ENCODE assay signal across 30 cellular contexts in the genomic region with DNA sequence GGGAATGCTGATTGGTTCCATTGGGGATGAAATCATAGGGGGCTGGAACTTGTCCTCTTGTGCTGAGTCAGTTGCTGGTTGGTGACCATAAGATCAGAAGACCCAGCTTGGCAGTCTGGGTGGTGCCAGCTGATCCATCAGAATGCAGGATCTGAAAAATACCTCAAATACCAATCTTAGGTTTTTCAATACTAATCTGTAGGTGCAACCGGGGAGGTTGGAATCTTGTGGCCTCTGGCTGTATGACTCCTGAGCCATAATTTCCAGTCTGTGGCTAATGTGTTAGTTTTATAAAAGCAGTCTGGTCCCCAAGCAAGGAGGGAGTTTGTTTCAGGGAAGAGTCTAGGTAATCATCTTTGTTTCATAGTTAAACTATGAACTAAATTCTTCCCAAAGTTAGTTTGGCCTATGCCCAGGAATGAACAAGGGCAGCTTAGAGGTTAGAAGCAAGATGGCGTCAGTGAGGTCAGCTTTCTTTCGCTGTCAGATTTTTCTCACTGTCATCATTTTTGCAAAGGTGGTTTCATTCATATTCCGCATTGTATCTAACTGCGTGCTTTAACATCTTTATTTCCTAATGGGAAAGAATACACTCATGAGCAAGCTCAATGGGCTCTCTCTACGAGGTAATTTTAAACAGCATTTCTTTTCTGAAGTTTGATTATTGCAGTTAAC. TPM values are rescaled to one million over a fixed set of nuclear protein-coding genes. Genes with fewer than 3 reads are reported as not detected.
DNase-seq lines count a peak whose midpoint lies in the region; ATAC-seq, FAIRE-seq and TF ChIP-seq lines count a peak whose summit lies in the region.
"Had no signal": no experiment of that assay in that cellular context is flagged by ENCODE, and none has a peak within 500 bp of the region (broad histone marks: within the 10 kb centered on the region; RNA-seq: fewer than 3 reads in every experiment).

No MANE protein-coding gene starts in this region.

- no peak overlapping the region for H3K27ac ChIP-seq in K562 (ENCODE audit: extremely low read depth, low read depth, low read length)
- H3K27ac ChIP-seq: 22Rv1, HL-60, thyroid gland had no signal

- no peak for TF ChIP-seq POLR2A in K562 (conservative IDR thresholded peaks at IDR 0.05)

- H3K79me2 ChIP-seq in K562 (ENCODE audit: control insufficient read depth, insufficient read depth, low read length): no peaks in the 10 kb centered on the region

- H3K36me3 Mint-ChIP-seq in activated CD4-positive, alpha-beta T cell treated with anti-CD3 and anti-CD28 coated beads for 36 hours (ENCODE audit: low read depth): peaks cover 12% of the 10 kb centered on the region

- H3K36me3 ChIP-seq in K562 (ENCODE audit: control insufficient read depth, insufficient read depth, low read length): no peaks in the 10 kb centered on the region
- H3K36me3 ChIP-seq: thyroid gland had no signal

- H3K4me1 Mint-ChIP-seq in activated CD4-positive, alpha-beta T cell treated with anti-CD3 and anti-CD28 coated beads for 36 hours: peaks cover 33% of the 10 kb centered on the region
- peaks cover 17% of the 10 kb centered on the region for H3K4me1 Mint-ChIP-seq in stimulated activated naive CD8-positive, alpha-beta T cell treated with anti-CD3 and anti-CD28 coated beads, Interleukin-15, amount 100 ng/mL, for 72 hours
- H3K4me1 Mint-ChIP-seq: stimulated activated memory B cell treated with anti-CD40 and anti-IgM and Interleukin-4, amounts not matched to agents 10 μg/mL and 1 μg/mL and 100 μg/mL, for 72 hours had no signal

- intact Hi-C loops in activated CD4-positive, alpha-beta T cell treated with anti-CD3 and anti-CD28 coated beads for 36 hours (cut with DNase I, micrococcal nuclease): loop anchor here in 1 of 2 experiments (5.0 kb wide), 1 partner anchor 276 kb away; no protein-coding TSS in a partner anchor
- intact Hi-C loops in K562 (cut with micrococcal nuclease): no loop called here

- no peaks in the 10 kb centered on the region for H4K20me1 ChIP-seq in K562 (replicated peaks; ENCODE audit: control insufficient read depth, insufficient read depth, low read length)

- H3K27me3 Mint-ChIP-seq in activated CD4-positive, alpha-beta T cell treated with anti-CD3 and anti-CD28 coated beads for 36 hours: no peaks in the 10 kb centered on the region
- H3K27me3 Mint-ChIP-seq in stimulated activated naive CD8-positive, alpha-beta T cell treated with anti-CD3 and anti-CD28 coated beads, Interleukin-15, amount 100 ng/mL, for 72 hours: no peaks in the 10 kb centered on the region
- H3K27me3 Mint-ChIP-seq: CD4-positive, alpha-beta memory T cell; central memory CD8-positive, alpha-beta T cell; stimulated activated memory B cell treated with anti-CD40 and anti-IgM and Interleukin-4, amounts not matched to agents 10 μg/mL and 1 μg/mL and 100 μg/mL, for 72 hours had no signal

- H3K4me1 ChIP-seq in K562 (replicated peaks in 1 of 2; ENCODE audit: control insufficient read depth in 2 of 2, insufficient read depth in 2 of 2, low read length in 2 of 2): peaks cover 3 to 6% of the 10 kb centered on the region in 2 experiments; a peak in 2 of 5 replicates

- peak; percentile 46 for ATAC-seq in activated CD4-positive, alpha-beta T cell treated with anti-CD3 and anti-CD28 coated beads for 36 hours
- ATAC-seq in K562: no peak
- ATAC-seq in stimulated activated naive CD8-positive, alpha-beta T cell treated with anti-CD3 and anti-CD28 coated beads, Interleukin-15, amount 100 ng/mL, for 72 hours: peak; percentile 58
- ATAC-seq: HCT116; SK-N-SH treated with all-trans-retinoic acid at 6 μM for 48 hours; stimulated activated memory B cell treated with anti-CD40 and anti-IgM and Interleukin-4, amounts not matched to agents 10 μg/mL and 1 μg/mL and 100 μg/mL, for 72 hours had no signal

- DNase-seq in activated CD4-positive, alpha-beta T cell treated with anti-CD3 and anti-CD28 coated beads for 36 hours: peak; percentile 25
- no peak for DNase-seq in activated CD4-positive, alpha-beta T cell treated with anti-CD3 and anti-CD28 coated beads for 1 hour
- peak; percentile 45 for DNase-seq in stimulated activated CD4-positive, alpha-beta T cell treated with anti-CD3 and anti-CD28 coated beads, Interleukin-15, amount 100 ng/mL, for 24 hours
- no peak for DNase-seq in stimulated activated CD4-positive, alpha-beta T cell treated with anti-CD3 and anti-CD28 coated beads, Interleukin-12 subunit alpha, Interleukin-12 subunit beta, amount 100 ng/mL, for 4 hours
- DNase-seq in K562 (ENCODE audit: extremely low read depth in 1 of 4, low spot score in 3 of 4): no peak
- no peak for DNase-seq in stimulated activated naive CD8-positive, alpha-beta T cell treated with anti-CD3 and anti-CD28 coated beads, Interleukin-15, amount 100 ng/mL, for 72 hours
- no peak for DNase-seq in NCI-H1048 (lab: John Stamatoyannopoulos, UW)
- no peak for DNase-seq in cerebellar nuclear complex (lab: John Stamatoyannopoulos, UW)
- DNase-seq: activated gamma-delta T cell treated with Interleukin-2 at 50 U/mL for 16 hours; CD4-positive, alpha-beta memory T cell; DMS153; islet precursor cell; NCI-H2081; NCI-H345; NCI-H774; posterior cingulate gyrus; T-helper 2 cell had no signal

- no peaks in the 10 kb centered on the region for H3K9me3 Mint-ChIP-seq in activated CD4-positive, alpha-beta T cell treated with anti-CD3 and anti-CD28 coated beads for 36 hours (ENCODE audit: low read depth)
- H3K9me3 Mint-ChIP-seq in stimulated activated naive CD8-positive, alpha-beta T cell treated with anti-CD3 and anti-CD28 coated beads, Interleukin-15, amount 100 ng/mL, for 72 hours: no peaks in the 10 kb centered on the region
- H3K9me3 Mint-ChIP-seq: central memory CD8-positive, alpha-beta T cell; neural crest cell; stimulated activated memory B cell treated with anti-CD40 and anti-IgM and Interleukin-4, amounts not matched to agents 10 μg/mL and 1 μg/mL and 100 μg/mL, for 72 hours had no signal

- peak overlapping the region; percentile 26; the same call in 1 of the 2 replicates for H2AFZ ChIP-seq in K562 (ENCODE audit: low read depth, low read length)

- no TSS peak for BruUV-seq in K562 (replicated peaks; lab: Mats Ljungman, UMichigan)

- WGBS in K562 (ENCODE audit: insufficient coverage, low coverage, missing lambda C conversion rate): 78% methylated on average over 6 of the region's 6 CpGs

- no peak for TF ChIP-seq CTCF in K562 (IDR thresholded peaks at IDR 0.05 in 2 of 3, conservative IDR thresholded peaks at IDR 0.05 in 1 of 3; ENCODE audit: insufficient read depth in 2 of 3, low read depth in 1 of 3, low read length in 3 of 3)

- CTCF ChIA-PET in activated CD4-positive, alpha-beta T cell treated with anti-CD3 and anti-CD28 coated beads for 36 hours (lab: Charles Lee): interaction anchor here (1.0 to 1.6 kb wide), 4 partner anchors 8 to 230 kb away, joined by 3 to 4 read pairs (median 4); no protein-coding TSS in a partner anchor
- CTCF ChIA-PET in K562 (lab: Yijun Ruan, JAX; ENCODE audit: low intra/inter-chr PET ratio): no interaction called here

- no peak overlapping the region for H3K4me3 Mint-ChIP-seq in activated CD4-positive, alpha-beta T cell treated with anti-CD3 and anti-CD28 coated beads for 36 hours
- peak overlapping the region in 1 of 2 donors; percentile 2 for H3K4me3 Mint-ChIP-seq in stimulated activated naive CD8-positive, alpha-beta T cell treated with anti-CD3 and anti-CD28 coated beads, Interleukin-15, amount 100 ng/mL, for 72 hours
- H3K4me3 Mint-ChIP-seq: CD4-positive, alpha-beta memory T cell; central memory CD8-positive, alpha-beta T cell; neural crest cell; stimulated activated memory B cell treated with anti-CD40 and anti-IgM and Interleukin-4, amounts not matched to agents 10 μg/mL and 1 μg/mL and 100 μg/mL, for 72 hours had no signal

- no peaks in the 10 kb centered on the region for H3K9me3 ChIP-seq in K562 (replicated peaks; ENCODE audit: control insufficient read depth, insufficient read depth, low read depth, low read length)
- H3K9me3 ChIP-seq: thyroid gland had no signal

- H3K9me1 ChIP-seq in K562 (ENCODE audit: control insufficient read depth, insufficient read depth, low read length): no peaks in the 10 kb centered on the region

- peak overlapping the region; percentile 13 for H3K27ac Mint-ChIP-seq in activated CD4-positive, alpha-beta T cell treated with anti-CD3 and anti-CD28 coated beads for 36 hours
- no peak overlapping the region for H3K27ac Mint-ChIP-seq in stimulated activated naive CD8-positive, alpha-beta T cell treated with anti-CD3 and anti-CD28 coated beads, Interleukin-15, amount 100 ng/mL, for 72 hours
- H3K27ac Mint-ChIP-seq: stimulated activated memory B cell treated with anti-CD40 and anti-IgM and Interleukin-4, amounts not matched to agents 10 μg/mL and 1 μg/mL and 100 μg/mL, for 72 hours had no signal

- TF ChIP-seq RAD21 in K562 (CRISPR knock-in tag; conservative IDR thresholded peaks at IDR 0.05 in 1 of 2, IDR thresholded peaks at IDR 0.05 in 1 of 2): no peak

- POLR2A ChIA-PET in activated CD4-positive, alpha-beta T cell treated with anti-CD3 and anti-CD28 coated beads for 36 hours (lab: Charles Lee): interaction anchor here (0.6 to 0.8 kb wide), 2 partner anchors 12 to 96 kb away, joined by 3 read pairs; no protein-coding TSS in a partner anchor
- POLR2A ChIA-PET in K562 (lab: Yijun Ruan, JAX): interaction anchor here (1.2 to 2.5 kb wide), 2 partner anchors 10 to 21 kb away, joined by 3 to 12 read pairs; a partner anchor contains a TSS

- TF ChIP-seq EP300 in K562 (IDR thresholded peaks at IDR 0.05; ENCODE audit: low read length): no peak

- no peak overlapping the region for H3K4me2 ChIP-seq in K562 (ENCODE audit: insufficient read depth, low read length)

- no peak for FAIRE-seq in K562 (lab: Jason Lieb, UNC)

- in situ Hi-C loops in K562 (cut with MboI): no loop called here

- H3K27me3 ChIP-seq in K562 (ENCODE audit: control insufficient read depth in 2 of 2, insufficient read depth in 2 of 2, low read length in 2 of 2): no peaks in the 10 kb centered on the region
- H3K27me3 ChIP-seq: thyroid gland had no signal

- no peak overlapping the region for H3K4me3 ChIP-seq in K562
- H3K4me3 ChIP-seq: thyroid gland had no signal

- H3K9ac ChIP-seq in K562 (ENCODE audit: insufficient read depth in 1 of 2, low read depth in 2 of 2, low read length in 2 of 2): no peak overlapping the region

RNA-seq across cellular contexts. Expression of a gene that starts 2.0 kb away (rescaled TPM):
- not detected for total RNA-seq in activated CD4-positive, alpha-beta T cell treated with anti-CD3 and anti-CD28 coated beads for 36 hours
- not detected in 2 replicates for total RNA-seq in K562 (2011; cell fraction: chromatin; rRNA removed; ENCODE audit: low replicate concordance)
- total RNA-seq in K562 (2011; cell fraction: nucleolus; rRNA removed): not detected in 2 replicates
- not detected in 2 replicates for total RNA-seq in K562 (2011; cell fraction: nucleoplasm; rRNA removed)
- total RNA-seq in K562 (2014; rRNA removed) (not detected in 2 replicates), K562 (2014; rRNA removed; fragmentation: Illumina TruSeq; extraction: Trizol) (not detected in 2 replicates), K562 (2015; rRNA removed; fragmentation: Illumina TruSeq; extraction: Trizol) (not detected in 2 replicates), K562 (2021) (not detected in 2 replicates)
- polyA plus RNA-seq in K562 (2011; rRNA removed) (not detected in 2 replicates), K562 (2014; fragmentation: Illumina TruSeq; extraction: Trizol) (not detected in 2 replicates), K562 (2014; fragmentation: Nextera tagmentation; extraction: Ambion mirVana) (not detected), K562 (2014; rRNA removed) (not detected in 2 replicates)
- not detected in 2 replicates for polyA plus RNA-seq in K562 (2011; cell fraction: cytosol; rRNA removed)
- not detected in 2 replicates for polyA plus RNA-seq in K562 (2011; cell fraction: nucleus; rRNA removed)
- not detected in 2 replicates for polyA plus RNA-seq in K562 (2012)
- polyA minus RNA-seq in K562 (2011; rRNA and poly(A)+ RNA removed): not detected in 2 replicates
- not detected in 2 replicates for polyA minus RNA-seq in K562 (2011; cell fraction: cytosol; rRNA and poly(A)+ RNA removed)
- not detected in 2 replicates for polyA minus RNA-seq in K562 (2011; cell fraction: nucleus; rRNA and poly(A)+ RNA removed)
- total RNA-seq: dermis microvascular lymphatic vessel endothelial cell, G401, glomerular endothelial cell, lower leg skin, mucosa of gallbladder, neural crest cell, thyroid gland had no signal

RNA-seq across cellular contexts. Expression of a gene that starts 22.0 kb away (rescaled TPM):
- total RNA-seq in activated CD4-positive, alpha-beta T cell treated with anti-CD3 and anti-CD28 coated beads for 36 hours: 10 to 100 TPM; 74.0 to 76.1 TPM
- 62.3 and 103 TPM in 2 replicates for total RNA-seq in K562 (2011; cell fraction: chromatin; rRNA removed; ENCODE audit: low replicate concordance)
- total RNA-seq in K562 (2011; cell fraction: nucleolus; rRNA removed): 65.7 and 78.8 TPM in 2 replicates
- total RNA-seq in K562 (2011; cell fraction: nucleoplasm; rRNA removed): 98.0 and 106 TPM in 2 replicates
- 140 and 156 TPM in 2 replicates for total RNA-seq in K562 (2014; rRNA removed)
- 189 and 216 TPM in 2 replicates for total RNA-seq in K562 (2014; rRNA removed; fragmentation: Illumina TruSeq; extraction: Trizol)
- total RNA-seq in K562 (2015; rRNA removed; fragmentation: Illumina TruSeq; extraction: Trizol): 187 and 210 TPM in 2 replicates
- total RNA-seq in K562 (2021): 144 and 146 TPM in 2 replicates
- 125 and 167 TPM in 2 replicates for polyA plus RNA-seq in K562 (2011; rRNA removed)
- 79.5 and 92.1 TPM in 2 replicates for polyA plus RNA-seq in K562 (2011; cell fraction: cytosol; rRNA removed)
- 50.4 and 63.0 TPM in 2 replicates for polyA plus RNA-seq in K562 (2011; cell fraction: nucleus; rRNA removed)
- 98.2 and 179 TPM in 2 replicates for polyA plus RNA-seq in K562 (2012)
- 217 and 222 TPM in 2 replicates for polyA plus RNA-seq in K562 (2014; fragmentation: Illumina TruSeq; extraction: Trizol)
- polyA plus RNA-seq in K562 (2014; fragmentation: Nextera tagmentation; extraction: Ambion mirVana): 100 to 1,000 TPM; 331 to 370 TPM
- polyA plus RNA-seq in K562 (2014; rRNA removed): 199 and 254 TPM in 2 replicates
- polyA minus RNA-seq in K562 (2011; rRNA and poly(A)+ RNA removed): 80.2 and 85.5 TPM in 2 replicates
- 43.5 and 55.4 TPM in 2 replicates for polyA minus RNA-seq in K562 (2011; cell fraction: cytosol; rRNA and poly(A)+ RNA removed)
- polyA minus RNA-seq in K562 (2011; cell fraction: nucleus; rRNA and poly(A)+ RNA removed): 50.4 and 78.2 TPM in 2 replicates

Comparison
In these comparisons a context has a peak if more than half of its experiments do, and no peak if none do; other contexts are left out.
1. DNase-seq: peak in activated CD4-positive, alpha-beta T cell treated with anti-CD3 and anti-CD28 coated beads for 36 hours (single experiment) and stimulated activated CD4-positive, alpha-beta T cell treated with anti-CD3 and anti-CD28 coated beads, Interleukin-15, amount 100 ng/mL, for 24 hours (single experiment); none in activated CD4-positive, alpha-beta T cell treated with anti-CD3 and anti-CD28 coated beads for 1 hour (single experiment), stimulated activated CD4-positive, alpha-beta T cell treated with anti-CD3 and anti-CD28 coated beads, Interleukin-12 subunit alpha, Interleukin-12 subunit beta, amount 100 ng/mL, for 4 hours (single experiment), K562 (0 of 4), stimulated activated naive CD8-positive, alpha-beta T cell treated with anti-CD3 and anti-CD28 coated beads, Interleukin-15, amount 100 ng/mL, for 72 hours (0 of 2), NCI-H1048 (single experiment) and cerebellar nuclear complex (0 of 2).